ENCODE assay signal across 9 cellular contexts in the genomic region with DNA sequence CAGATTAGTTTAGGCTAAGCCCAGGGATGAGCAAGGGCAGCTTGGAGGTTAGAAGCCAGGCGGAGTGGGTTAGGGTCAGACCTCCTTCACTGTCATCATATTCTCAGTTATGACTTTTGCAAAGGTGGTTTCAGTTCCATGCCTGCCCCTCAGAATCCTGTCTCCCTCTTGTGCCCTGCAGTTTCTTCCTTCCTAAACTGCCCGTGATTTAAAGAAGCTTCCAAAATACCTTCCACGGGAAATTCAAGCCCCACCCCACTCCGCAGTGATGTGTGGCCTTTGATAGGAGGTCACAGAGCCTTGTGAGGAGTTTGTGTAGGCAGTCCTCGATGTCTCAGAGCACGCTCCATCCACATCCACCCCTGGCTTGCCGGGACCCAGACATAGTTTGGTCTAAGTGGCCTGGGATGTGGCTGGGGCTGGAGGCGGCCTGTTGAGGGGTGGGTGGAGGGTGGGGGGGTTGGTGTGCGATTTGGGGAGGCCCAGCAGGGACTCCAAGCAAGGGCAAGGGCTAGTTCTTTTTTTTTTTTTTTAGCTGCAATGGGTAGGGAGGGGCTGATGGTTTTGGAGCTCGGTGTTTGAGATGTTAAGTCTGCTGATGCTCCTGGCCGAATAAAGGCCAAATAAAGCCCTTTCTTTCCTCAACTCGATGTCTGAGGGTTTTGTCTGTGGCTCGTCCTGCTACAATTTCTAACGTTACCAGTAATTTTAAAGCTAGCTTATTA. TPM values are rescaled to one million over a fixed set of nuclear protein-coding genes. Genes with fewer than 3 reads are reported as not detected.
A peak's percentile ranks its signal among the peaks of the same experiment; 100 is the strongest.
DNase-seq lines count a peak whose midpoint lies in the region; ATAC-seq and TF ChIP-seq lines count a peak whose summit lies in the region.
"Had no signal": no experiment of that assay in that cellular context is flagged by ENCODE, and none has a peak within 500 bp of the region (broad histone marks: within the 10 kb centered on the region; RNA-seq: fewer than 3 reads in every experiment).

No MANE protein-coding gene starts in this region.

- H3K36me3 Mint-ChIP-seq in activated T-cell treated with anti-CD3 and anti-CD28 coated beads, Interleukin-2, amount 50 U/mL, for 24 hours (ENCODE audit: low read depth): peaks cover 56% of the 10 kb centered on the region
- peaks cover 0 to 2% of the 10 kb centered on the region in 2 donors for H3K36me3 Mint-ChIP-seq in stimulated activated naive B cell treated with anti-CD40 and anti-IgM and Interleukin-4, amounts not matched to agents 10 μg/mL and 1 μg/mL and 100 μg/mL, for 72 hours

- peak overlapping the region; percentile 98 for H3K27ac Mint-ChIP-seq in activated T-cell treated with anti-CD3 and anti-CD28 coated beads, Interleukin-2, amount 50 U/mL, for 24 hours
- peak overlapping the region; percentile 20 for H3K27ac Mint-ChIP-seq in stimulated activated naive B cell treated with anti-CD40 and anti-IgM and Interleukin-4, amounts not matched to agents 10 μg/mL and 1 μg/mL and 100 μg/mL, for 72 hours

- DNase-seq in GM20000 (ENCODE audit: low spot score) (peak; percentile 49), left ventricle myocardium superior (peak; percentile 34), HEK293T (ENCODE audit: extremely low spot score) (no peak), NCI-H226 (no peak)
- DNase-seq in activated T-cell treated with anti-CD3 and anti-CD28 coated beads, Interleukin-2, amount 50 U/mL, for 24 hours: peak; percentile 64
- DNase-seq in stimulated activated naive B cell treated with anti-CD40 and anti-IgM and Interleukin-4, amounts not matched to agents 10 μg/mL and 1 μg/mL and 100 μg/mL, for 72 hours: no peak

- H3K27me3 Mint-ChIP-seq in activated T-cell treated with anti-CD3 and anti-CD28 coated beads, Interleukin-2, amount 50 U/mL, for 24 hours: no peaks in the 10 kb centered on the region
- no peaks in the 10 kb centered on the region for H3K27me3 Mint-ChIP-seq in stimulated activated naive B cell treated with anti-CD40 and anti-IgM and Interleukin-4, amounts not matched to agents 10 μg/mL and 1 μg/mL and 100 μg/mL, for 72 hours

- H3K4me3 Mint-ChIP-seq in activated T-cell treated with anti-CD3 and anti-CD28 coated beads, Interleukin-2, amount 50 U/mL, for 24 hours: peak overlapping the region; percentile 95
- H3K4me3 Mint-ChIP-seq in stimulated activated naive B cell treated with anti-CD40 and anti-IgM and Interleukin-4, amounts not matched to agents 10 μg/mL and 1 μg/mL and 100 μg/mL, for 72 hours: peak overlapping the region; percentile 66

- no peak for ATAC-seq in left ventricle myocardium superior
- no peak for ATAC-seq in stimulated activated naive B cell treated with anti-CD40 and anti-IgM and Interleukin-4, amounts not matched to agents 10 μg/mL and 1 μg/mL and 100 μg/mL, for 72 hours (replicated peaks)
- ATAC-seq in HG02970 (IDR thresholded peaks at IDR 0.05; ENCODE audit: low FRiP score, unreplicated experiment): no peak
- ATAC-seq in GM19023 (IDR thresholded peaks at IDR 0.05; ENCODE audit: unreplicated experiment): no peak

- POLR2A ChIA-PET in HEK293T (lab: Yijun Ruan, JAX): no interaction called here

- peaks cover 48% of the 10 kb centered on the region for H3K4me1 Mint-ChIP-seq in activated T-cell treated with anti-CD3 and anti-CD28 coated beads, Interleukin-2, amount 50 U/mL, for 24 hours (ENCODE audit: low read depth)
- H3K4me1 Mint-ChIP-seq in stimulated activated naive B cell treated with anti-CD40 and anti-IgM and Interleukin-4, amounts not matched to agents 10 μg/mL and 1 μg/mL and 100 μg/mL, for 72 hours: peaks cover 45 to 57% of the 10 kb centered on the region in 2 donors

- TF ChIP-seq CTCF in GM20000 (IDR thresholded peaks at IDR 0.05; ENCODE audit: extremely low read depth, missing control alignments): no peak

- CTCF ChIA-PET in HEK293T (lab: Yijun Ruan, JAX): no interaction called here

- intact Hi-C loops in left ventricle myocardium superior (cut with micrococcal nuclease): no loop called here

- H3K9me3 Mint-ChIP-seq in activated T-cell treated with anti-CD3 and anti-CD28 coated beads, Interleukin-2, amount 50 U/mL, for 24 hours: no peaks in the 10 kb centered on the region
- no peaks in the 10 kb centered on the region for H3K9me3 Mint-ChIP-seq in stimulated activated naive B cell treated with anti-CD40 and anti-IgM and Interleukin-4, amounts not matched to agents 10 μg/mL and 1 μg/mL and 100 μg/mL, for 72 hours

TF ChIP-seq in HEK293T, 16 proteins besides CTCF, POLR2A, EP300 and RAD21:
- TF ChIP-seq HDGF (IDR thresholded peaks at IDR 0.05; ENCODE audit: borderline replicate concordance) (no peak), ELF4 (IDR thresholded peaks at IDR 0.05) (no peak), ZNF384 (IDR thresholded peaks at IDR 0.05) (no peak), NFRKB (IDR thresholded peaks at IDR 0.05) (no peak), ARNT (IDR thresholded peaks at IDR 0.05) (no peak), BHLHE40 (IDR thresholded peaks at IDR 0.05; ENCODE audit: borderline replicate concordance) (no peak), FOXA1 (IDR thresholded peaks at IDR 0.05) (no peak), FOXM1 (IDR thresholded peaks at IDR 0.05; ENCODE audit: borderline replicate concordance) (no peak), CTBP1 (IDR thresholded peaks at IDR 0.05; ENCODE audit: borderline replicate concordance) (no peak), FOXK2 (IDR thresholded peaks at IDR 0.05) (no peak), L3MBTL2 (conservative IDR thresholded peaks at IDR 0.05) (no peak), TARDBP (IDR thresholded peaks at IDR 0.05) (no peak), SUZ12 (IDR thresholded peaks at IDR 0.05) (no peak)
- TF ChIP-seq, protein P1, sequence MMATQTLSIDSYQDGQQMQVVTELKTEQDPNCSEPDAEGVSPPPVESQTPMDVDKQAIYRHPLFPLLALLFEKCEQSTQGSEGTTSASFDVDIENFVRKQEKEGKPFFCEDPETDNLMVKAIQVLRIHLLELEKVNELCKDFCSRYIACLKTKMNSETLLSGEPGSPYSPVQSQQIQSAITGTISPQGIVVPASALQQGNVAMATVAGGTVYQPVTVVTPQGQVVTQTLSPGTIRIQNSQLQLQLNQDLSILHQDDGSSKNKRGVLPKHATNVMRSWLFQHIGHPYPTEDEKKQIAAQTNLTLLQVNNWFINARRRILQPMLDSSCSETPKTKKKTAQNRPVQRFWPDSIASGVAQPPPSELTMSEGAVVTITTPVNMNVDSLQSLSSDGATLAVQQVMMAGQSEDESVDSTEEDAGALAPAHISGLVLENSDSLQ (IDR thresholded peaks at IDR 0.05): no peak

RNA-seq across cellular contexts. Expression of a gene that starts 1.6 kb away (rescaled TPM):
- 101 TPM for total RNA-seq in left ventricle myocardium superior

RNA-seq across cellular contexts. Expression of a gene that starts 4.6 kb away (rescaled TPM):
- total RNA-seq in left ventricle myocardium superior: 200 TPM

RNA-seq across cellular contexts. Expression of a gene that starts 8.4 kb away (rescaled TPM):
- 259 TPM for total RNA-seq in left ventricle myocardium superior

RNA-seq across cellular contexts. Expression of a gene that starts 12.9 kb away (rescaled TPM):
- total RNA-seq in left ventricle myocardium superior: not detected
- total RNA-seq: M059J had no signal

RNA-seq across cellular contexts. Expression of a gene that starts 23.3 kb away (rescaled TPM):
- total RNA-seq in left ventricle myocardium superior: 7.2 TPM

Comparison
In these comparisons a context has a peak if more than half of its experiments do, and no peak if none do; other contexts are left out.
1. DNase-seq: peak in GM20000 (single experiment), activated T-cell treated with anti-CD3 and anti-CD28 coated beads, Interleukin-2, amount 50 U/mL, for 24 hours (single experiment) and left ventricle myocardium superior (single experiment); none in stimulated activated naive B cell treated with anti-CD40 and anti-IgM and Interleukin-4, amounts not matched to agents 10 μg/mL and 1 μg/mL and 100 μg/mL, for 72 hours (single experiment), HEK293T (single experiment) and NCI-H226 (single experiment).